1 cellular context compared by ENCODE assay signal in the genomic region with DNA sequence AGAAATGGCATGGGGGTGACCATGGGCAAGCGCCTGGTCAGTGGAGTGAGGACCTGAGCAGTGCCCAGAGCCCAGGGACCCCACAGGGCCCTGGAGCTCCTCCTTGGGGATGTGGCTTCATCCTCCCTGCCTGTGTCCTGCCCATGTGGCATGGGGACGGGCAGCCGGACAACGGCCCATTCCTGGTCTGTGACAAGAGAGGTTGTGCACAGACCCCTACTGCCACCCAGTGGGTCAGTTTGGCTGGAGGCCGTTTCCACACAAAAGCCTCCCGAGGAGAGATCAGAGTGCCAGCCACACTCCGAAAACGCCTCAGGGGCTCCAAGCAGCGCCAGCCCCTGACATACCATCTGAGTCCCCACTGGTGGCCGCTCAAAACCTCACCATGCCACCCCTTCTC.
TF ChIP-seq lines count a peak whose summit lies in the region.

No MANE protein-coding gene starts in this region.

TF ChIP-seq in A549, 52 proteins besides CTCF, POLR2A, EP300 and RAD21:
- TF ChIP-seq TFCP2L1 (CRISPR knock-in tag; IDR thresholded peaks at IDR 0.05) (no peak), KDM5A (IDR thresholded peaks at IDR 0.05) (no peak)
